In the genomic region with DNA sequence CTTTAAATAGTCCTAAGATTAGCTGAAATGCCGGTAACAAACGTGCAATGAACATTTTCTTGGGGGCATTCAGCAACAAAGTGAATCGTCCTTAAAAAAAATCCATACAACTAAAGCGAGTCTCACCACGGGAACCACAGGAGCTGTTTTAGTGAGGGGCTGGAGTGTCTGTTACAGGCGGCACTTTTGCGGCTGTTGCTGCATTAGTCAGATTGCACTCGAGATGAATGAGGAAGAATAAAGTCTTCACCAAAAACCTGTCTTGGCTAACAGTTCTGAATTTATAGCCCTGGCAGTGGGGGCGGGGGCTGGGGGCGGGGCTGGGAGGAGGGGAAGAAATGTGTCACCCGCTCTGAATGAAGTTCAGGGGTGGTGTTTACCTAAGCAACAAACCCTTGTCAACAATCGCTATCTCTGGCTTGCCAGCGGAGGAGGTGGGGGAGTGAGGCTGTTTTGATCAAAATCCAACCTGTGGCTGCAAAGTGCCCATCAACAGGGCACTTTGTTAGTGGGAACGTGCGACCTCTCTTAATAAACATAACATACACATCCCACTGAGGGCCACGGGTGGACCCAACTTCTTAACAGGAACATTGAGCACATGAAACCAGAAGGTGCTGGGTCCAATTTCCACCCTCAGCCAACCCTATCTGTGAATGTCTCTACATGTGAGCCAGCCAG, we compare ENCODE assay signal across 8 cellular contexts. TPM values are rescaled to one million over a fixed set of nuclear protein-coding genes. Genes with fewer than 3 reads are reported as not detected.
DNase-seq lines count a peak whose midpoint lies in the region; ATAC-seq and TF ChIP-seq lines count a peak whose summit lies in the region.

No MANE protein-coding gene starts in this region.

- H2BK15ac ChIP-seq in mesenchymal stem cell (ENCODE audit: low read depth, poor library complexity, severe bottlenecking), result no peak overlapping the region

- no peaks in the 10 kb centered on the region for H4K20me1 ChIP-seq in SK-N-SH (ENCODE audit: insufficient read depth)

- TF ChIP-seq POLR2A in body of pancreas (IDR thresholded peaks at IDR 0.05), result peak in 2 of 3 donors; percentile 18 to 33

- H2AFZ ChIP-seq in SK-N-SH (ENCODE audit: low read depth) (no peak overlapping the region), mesenchymal stem cell (ENCODE audit: low read depth, low read length) (no peak overlapping the region)

- peaks cover 15% of the 10 kb centered on the region for H3K79me1 ChIP-seq in mesenchymal stem cell (replicated peaks; ENCODE audit: low read length, poor library complexity, severe bottlenecking)

- H3K79me2 ChIP-seq in SK-N-SH (ENCODE audit: insufficient read depth), result peaks cover 54% of the 10 kb centered on the region; the same call in 1 of the 2 replicates

- DNase-seq in SK-N-SH (no peak), T-helper 2 cell (peak in 4 of 5 experiments; percentile 29 to 54 (median 34)), body of pancreas (peak in 3 of 4 donors; percentile 41 to 65 (median 58)), mesenchymal stem cell (peak; percentile 89), NCI-H524 (lab: John Stamatoyannopoulos, UW) (no peak)
- DNase-seq in stimulated activated CD8-positive, alpha-beta memory T cell treated with anti-CD3 and anti-CD28 coated beads, Interleukin-4, amount 100 ng/mL, for 48 hours, result peak; percentile 65

- peaks cover 39% of the 10 kb centered on the region for H3F3A ChIP-seq in SK-N-SH (replicated peaks; ENCODE audit: insufficient read depth)

- H3K9ac ChIP-seq in SK-N-SH (peak overlapping the region; percentile 78), mesenchymal stem cell (ENCODE audit: low read length) (peak overlapping the region; percentile 90)

- no peak overlapping the region for H2BK120ac ChIP-seq in mesenchymal stem cell (ENCODE audit: low read depth, low read length)

- TF ChIP-seq RAD21 in SK-N-SH (IDR thresholded peaks at IDR 0.05; ENCODE audit: low read length), result no peak

- H3K4me1 ChIP-seq in SK-N-SH (ENCODE audit: control insufficient read depth in 1 of 2, insufficient read depth in 2 of 2, low read depth in 1 of 2, low read length in 1 of 2) (peaks cover 28 to 43% of the 10 kb centered on the region in 2 experiments), body of pancreas (peaks cover 36% of the 10 kb centered on the region), mesenchymal stem cell (ENCODE audit: control insufficient read depth, insufficient read depth, low read depth, low read length) (peaks cover 24% of the 10 kb centered on the region)

- CTCF ChIA-PET in SK-N-SH (lab: Yijun Ruan, JAX), result interaction anchor here (4.6 kb wide), 1 partner anchor 17 kb away, joined by 25 read pairs; no protein-coding TSS in a partner anchor

- H3K36me3 ChIP-seq in SK-N-SH (replicated peaks in 1 of 2; ENCODE audit: control insufficient read depth in 1 of 2, insufficient read depth in 2 of 2, low read length in 1 of 2) (no peaks in the 10 kb centered on the region), body of pancreas (replicated peaks in 1 of 2; ENCODE audit: insufficient read depth in 1 of 2, low read depth in 2 of 2) (no peaks in the 10 kb centered on the region), mesenchymal stem cell (ENCODE audit: control insufficient read depth in 1 of 2, insufficient read depth in 2 of 2, low read depth in 1 of 2, low read length in 2 of 2) (no peaks in the 10 kb centered on the region)

- H3K18ac ChIP-seq in mesenchymal stem cell (ENCODE audit: low read depth in 1 of 2, low read length in 2 of 2), result peak overlapping the region in 1 of 2 experiments; percentile 6

- H4K8ac ChIP-seq in mesenchymal stem cell (ENCODE audit: low read length), result peak overlapping the region; percentile 19

- H3K14ac ChIP-seq in mesenchymal stem cell (ENCODE audit: low read length in 2 of 2), result no peak overlapping the region

- no peaks in the 10 kb centered on the region for H3K9me3 ChIP-seq in SK-N-SH
- H3K9me3 ChIP-seq in body of pancreas, result no peaks in the 10 kb centered on the region
- no peaks in the 10 kb centered on the region for H3K9me3 ChIP-seq in mesenchymal stem cell (ENCODE audit: control insufficient read depth, low read length)

- H3K27me3 ChIP-seq in SK-N-SH (ENCODE audit: insufficient read depth) (no peaks in the 10 kb centered on the region), body of pancreas (no peaks in the 10 kb centered on the region), mesenchymal stem cell (ENCODE audit: control insufficient read depth in 1 of 2, insufficient read depth in 1 of 2, low read length in 2 of 2) (no peaks in the 10 kb centered on the region)

- no peak overlapping the region for H2BK5ac ChIP-seq in mesenchymal stem cell (ENCODE audit: low read depth, low read length, poor library complexity, severe bottlenecking)

- TF ChIP-seq CTCF in SK-N-SH (IDR thresholded peaks at IDR 0.05), result no peak
- no peak for TF ChIP-seq CTCF in body of pancreas (IDR thresholded peaks at IDR 0.05)

- no peak overlapping the region for H2BK12ac ChIP-seq in mesenchymal stem cell (ENCODE audit: low read length in 2 of 2)

- ATAC-seq in SK-N-SH treated with all-trans-retinoic acid at 6 μM for 48 hours (no peak), body of pancreas (peak; percentile 62), HG03139 (IDR thresholded peaks at IDR 0.05; ENCODE audit: unreplicated experiment) (no peak)

- POLR2A ChIA-PET in SK-N-SH (lab: Yijun Ruan, JAX), result no interaction called here

- no peak overlapping the region for H3K4ac ChIP-seq in mesenchymal stem cell (ENCODE audit: low read depth in 1 of 2, low read length in 2 of 2)

- H3K4me3 ChIP-seq in SK-N-SH (ENCODE audit: low read depth in 2 of 2, low read length in 1 of 2) (no peak overlapping the region), body of pancreas (no peak overlapping the region), mesenchymal stem cell (ENCODE audit: insufficient read depth in 1 of 2, low read depth in 1 of 2, low read length in 2 of 2) (no peak overlapping the region)

- WGBS in SK-N-SH (ENCODE audit: low lambda C conversion rate), result 59% methylated on average over 16 of the region's 16 CpGs
- 1 to 6% methylated on average over 16 of the region's 16 CpGs for WGBS in body of pancreas, 2 donors
- WGBS in mesenchymal stem cell, result 22% methylated on average over 15 of the region's 16 CpGs

- H3K4me2 ChIP-seq in SK-N-SH (peak overlapping the region; percentile 54), mesenchymal stem cell (ENCODE audit: low read length, poor library complexity, severe bottlenecking) (no peak overlapping the region)

- H2AK5ac ChIP-seq in mesenchymal stem cell (ENCODE audit: low read length, severe bottlenecking), result no peak overlapping the region

- peak overlapping the region; percentile 78 to 99 for H3K27ac ChIP-seq in SK-N-SH (ENCODE audit: low read depth in 2 of 2, low read length in 1 of 2)
- H3K27ac ChIP-seq in body of pancreas, result peak overlapping the region; percentile 49 to 89 (median 71)
- peak overlapping the region; percentile 41 for H3K27ac ChIP-seq in mesenchymal stem cell (ENCODE audit: low read length, poor library complexity, severe bottlenecking)

- H3K9me2 ChIP-seq in SK-N-SH, result no peaks in the 10 kb centered on the region

- TF ChIP-seq EP300 in SK-N-SH (IDR thresholded peaks at IDR 0.05; ENCODE audit: borderline replicate concordance in 1 of 2, low read depth in 1 of 2, low read length in 1 of 2), result no peak

- intact Hi-C loops in body of pancreas (cut with DNase I), result no loop called here

- no peak overlapping the region for H4K91ac ChIP-seq in mesenchymal stem cell (ENCODE audit: low read length)

- no peak overlapping the region for H3K23ac ChIP-seq in mesenchymal stem cell (ENCODE audit: low read length in 2 of 2)

TF ChIP-seq in SK-N-SH, 30 proteins besides CTCF, POLR2A, EP300 and RAD21 (continues in another document):
- TF ChIP-seq YY1 (IDR thresholded peaks at IDR 0.05; ENCODE audit: low read depth) (no peak), MXI1 (IDR thresholded peaks at IDR 0.05; ENCODE audit: low read depth, low read length) (no peak), TCF12 (IDR thresholded peaks at IDR 0.05) (no peak), FOXM1 (IDR thresholded peaks at IDR 0.05; ENCODE audit: low read depth) (no peak), GABPA (IDR thresholded peaks at IDR 0.05; ENCODE audit: low read depth) (no peak)
- TF ChIP-seq, protein P1, sequence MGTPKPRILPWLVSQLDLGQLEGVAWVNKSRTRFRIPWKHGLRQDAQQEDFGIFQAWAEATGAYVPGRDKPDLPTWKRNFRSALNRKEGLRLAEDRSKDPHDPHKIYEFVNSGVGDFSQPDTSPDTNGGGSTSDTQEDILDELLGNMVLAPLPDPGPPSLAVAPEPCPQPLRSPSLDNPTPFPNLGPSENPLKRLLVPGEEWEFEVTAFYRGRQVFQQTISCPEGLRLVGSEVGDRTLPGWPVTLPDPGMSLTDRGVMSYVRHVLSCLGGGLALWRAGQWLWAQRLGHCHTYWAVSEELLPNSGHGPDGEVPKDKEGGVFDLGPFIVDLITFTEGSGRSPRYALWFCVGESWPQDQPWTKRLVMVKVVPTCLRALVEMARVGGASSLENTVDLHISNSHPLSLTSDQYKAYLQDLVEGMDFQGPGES (IDR thresholded peaks at IDR 0.05; ENCODE audit: low read depth, low read length), result no peak

TF ChIP-seq in SK-N-SH treated with all-trans-retinoic acid at 6 μM for 48 hours, 23 proteins besides CTCF, POLR2A, EP300 and RAD21 (continues in another document):
- TF ChIP-seq PPARA (CRISPR knock-in tag; IDR thresholded peaks at IDR 0.05; ENCODE audit: borderline replicate concordance), result no peak
- TF ChIP-seq, protein P2, sequence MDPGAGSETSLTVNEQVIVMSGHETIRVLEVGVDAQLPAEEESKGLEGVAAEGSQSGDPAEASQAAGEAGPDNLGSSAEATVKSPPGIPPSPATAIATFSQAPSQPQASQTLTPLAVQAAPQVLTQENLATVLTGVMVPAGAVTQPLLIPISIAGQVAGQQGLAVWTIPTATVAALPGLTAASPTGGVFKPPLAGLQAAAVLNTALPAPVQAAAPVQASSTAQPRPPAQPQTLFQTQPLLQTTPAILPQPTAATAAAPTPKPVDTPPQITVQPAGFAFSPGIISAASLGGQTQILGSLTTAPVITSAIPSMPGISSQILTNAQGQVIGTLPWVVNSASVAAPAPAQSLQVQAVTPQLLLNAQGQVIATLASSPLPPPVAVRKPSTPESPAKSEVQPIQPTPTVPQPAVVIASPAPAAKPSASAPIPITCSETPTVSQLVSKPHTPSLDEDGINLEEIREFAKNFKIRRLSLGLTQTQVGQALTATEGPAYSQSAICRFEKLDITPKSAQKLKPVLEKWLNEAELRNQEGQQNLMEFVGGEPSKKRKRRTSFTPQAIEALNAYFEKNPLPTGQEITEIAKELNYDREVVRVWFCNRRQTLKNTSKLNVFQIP (CRISPR knock-in tag; IDR thresholded peaks at IDR 0.05; ENCODE audit: borderline replicate concordance, low read depth), result no peak
- TF ChIP-seq ISL1 (CRISPR knock-in tag; IDR thresholded peaks at IDR 0.05), result no peak
- no peak for TF ChIP-seq ARNTL (CRISPR knock-in tag; IDR thresholded peaks at IDR 0.05; ENCODE audit: borderline replicate concordance, low read depth)
- TF ChIP-seq TOX (CRISPR knock-in tag; IDR thresholded peaks at IDR 0.05; ENCODE audit: borderline replicate concordance), result no peak
- no peak; the same call in 1 of the 2 replicates for TF ChIP-seq CSDC2 (CRISPR knock-in tag; IDR thresholded peaks at IDR 0.05)

RNA-seq across cellular contexts. Expression of a gene that starts 44.5 kb away (rescaled TPM):
- polyA plus RNA-seq in SK-N-SH (2012; rRNA removed), result 10.0 and 12.6 TPM in 2 replicates
- 7.6 and 7.9 TPM in 2 replicates for polyA plus RNA-seq in SK-N-SH (2012; cell fraction: cytosol; rRNA removed)
- polyA plus RNA-seq in SK-N-SH (2012; cell fraction: nucleus; rRNA removed), result 18.3 and 42.2 TPM in 2 replicates
- 10 to 100 TPM; 14.0 to 14.8 TPM for total RNA-seq in body of pancreas
- 3.2 TPM for polyA plus RNA-seq in mesenchymal stem cell (2013, experiment 1 of 2)
- polyA plus RNA-seq in mesenchymal stem cell (2013, experiment 2 of 2), result 2.9 TPM

Comparison
In these comparisons a context has a peak if more than half of its experiments do, and no peak if none do; other contexts are left out.
1. DNase-seq: peak in T-helper 2 cell (4 of 5), body of pancreas (3 of 4), mesenchymal stem cell (single experiment) and stimulated activated CD8-positive, alpha-beta memory T cell treated with anti-CD3 and anti-CD28 coated beads, Interleukin-4, amount 100 ng/mL, for 48 hours (single experiment); none in SK-N-SH (single experiment) and NCI-H524 (0 of 2).
2. Peak in every context shown above with its lines, with median percentiles within 50 percentile points of each other: H3K27ac ChIP-seq.